Comparison of ENCODE assay signal across 9 cellular contexts in genomic region chr16:17404903-17405691, GRCh38.
DNase-seq lines count a peak whose midpoint lies in the region; ATAC-seq and TF ChIP-seq lines count a peak whose summit lies in the region.
"Had no signal": no experiment of that assay in that cellular context is flagged by ENCODE, and none has a peak within 500 bp of the region (broad histone marks: within the 10 kb centered on the region; RNA-seq: fewer than 3 reads in every experiment).

No MANE protein-coding gene starts in this region.

- no peaks in the 10 kb centered on the region for H3K79me1 ChIP-seq in H9 (ENCODE audit: insufficient read depth, low read depth, low read length, poor library complexity, severe bottlenecking)

- H2BK20ac ChIP-seq in H9 (ENCODE audit: low read depth, low read length, poor library complexity, severe bottlenecking), result no peak overlapping the region

- H3T11ph ChIP-seq in H9 (ENCODE audit: low read length), result no peak overlapping the region

- H4K20me1 ChIP-seq in H9 (ENCODE audit: control insufficient read depth, insufficient read depth, insufficient read length), result no peaks in the 10 kb centered on the region

- TF ChIP-seq POLR2A in body of pancreas (IDR thresholded peaks at IDR 0.05), result no peak

- no peak overlapping the region for H2AK5ac ChIP-seq in H9 (ENCODE audit: insufficient read length, low read length)

- no peak overlapping the region for H3K4me2 ChIP-seq in H9 (ENCODE audit: insufficient read depth, insufficient read length, low read length)

- H3K4me3 ChIP-seq in body of pancreas, result no peak overlapping the region
- no peak overlapping the region for H3K4me3 ChIP-seq in CD8-positive, alpha-beta memory T cell (ENCODE audit: low read length)
- H3K4me3 ChIP-seq in H7 (ENCODE audit: insufficient read depth, low read depth, low read length), result no peak overlapping the region

- H2BK5ac ChIP-seq in H9 (ENCODE audit: insufficient read length, low read length), result no peak overlapping the region

- H4K5ac ChIP-seq in H9 (ENCODE audit: insufficient read length, low read depth, low read length), result no peak overlapping the region

- H3K27me3 Mint-ChIP-seq in H9 (ENCODE audit: low read depth), result no peaks in the 10 kb centered on the region
- no peaks in the 10 kb centered on the region for H3K27me3 Mint-ChIP-seq in stimulated activated naive B cell treated with anti-CD40 and anti-IgM and Interleukin-4, amounts not matched to agents 10 μg/mL and 1 μg/mL and 100 μg/mL, for 72 hours
- H3K27me3 Mint-ChIP-seq in CD8-positive, alpha-beta memory T cell, result no peaks in the 10 kb centered on the region
- H3K27me3 Mint-ChIP-seq in stimulated activated naive CD8-positive, alpha-beta T cell treated with anti-CD3 and anti-CD28 coated beads, Interleukin-15, amount 100 ng/mL, for 72 hours, result no peaks in the 10 kb centered on the region

- H3K36me3 Mint-ChIP-seq in H9 (ENCODE audit: insufficient read depth in 1 of 3, low read depth in 3 of 3), result peaks cover 3 to 18% (median 6%) of the 10 kb centered on the region in 3 experiments; a peak in 6 of 7 replicates
- peaks cover 50 to 58% of the 10 kb centered on the region in 2 donors for H3K36me3 Mint-ChIP-seq in stimulated activated naive B cell treated with anti-CD40 and anti-IgM and Interleukin-4, amounts not matched to agents 10 μg/mL and 1 μg/mL and 100 μg/mL, for 72 hours
- H3K36me3 Mint-ChIP-seq in CD8-positive, alpha-beta memory T cell, result peaks cover 5 to 12% (median 6%) of the 10 kb centered on the region in 3 donors

- H3K27ac ChIP-seq in H9 (ENCODE audit: insufficient read length, low read depth, low read length) (no peak overlapping the region), body of pancreas (peak overlapping the region; percentile 66 to 77 (median 67))
- no peak overlapping the region for H3K27ac ChIP-seq in CD8-positive, alpha-beta memory T cell (ENCODE audit: low read depth, low read length)

- WGBS in H9 (ENCODE audit: extremely low coverage, insufficient read length, low lambda C conversion rate), result no CpG with 5 or more reads among the region's 24 CpGs
- 60 to 62% methylated on average over 12 to 24 of the region's 24 CpGs for WGBS in body of pancreas, 2 donors

- POLR2A ChIA-PET in CD8-positive, alpha-beta memory T cell (lab: Charles Lee), result interaction anchor here (0.7 kb wide), 1 partner anchor 33 kb away, joined by 3 read pairs; no protein-coding TSS in a partner anchor

- DNase-seq in H9 (no peak), body of pancreas (peak; percentile 32 to 62 (median 54)), hippocampal formation (lab: John Stamatoyannopoulos, UW) (peak; percentile 95 to 99), GOT3 (lab: John Stamatoyannopoulos, UW) (no peak), H7 (no peak)
- DNase-seq in stimulated activated naive B cell treated with anti-CD40 and anti-IgM and Interleukin-4, amounts not matched to agents 10 μg/mL and 1 μg/mL and 100 μg/mL, for 72 hours, result no peak
- DNase-seq in CD8-positive, alpha-beta memory T cell, result no peak
- no peak for DNase-seq in stimulated activated naive CD8-positive, alpha-beta T cell treated with anti-CD3 and anti-CD28 coated beads, Interleukin-15, amount 100 ng/mL, for 72 hours

- H3K23ac ChIP-seq in H9 (ENCODE audit: insufficient read length, low read depth, low read length), result no peak overlapping the region

- no peak overlapping the region for H2AFZ ChIP-seq in H9 (ENCODE audit: low read length)

- ATAC-seq in body of pancreas, result peak; percentile 63
- ATAC-seq in stimulated activated naive B cell treated with anti-CD40 and anti-IgM and Interleukin-4, amounts not matched to agents 10 μg/mL and 1 μg/mL and 100 μg/mL, for 72 hours (replicated peaks), result no peak
- ATAC-seq in stimulated activated naive CD8-positive, alpha-beta T cell treated with anti-CD3 and anti-CD28 coated beads, Interleukin-15, amount 100 ng/mL, for 72 hours, result no peak
- ATAC-seq: left colon had no signal

- H3K14ac ChIP-seq in H9 (ENCODE audit: insufficient read depth, low read length), result peak overlapping the region; percentile 59; the same call in 1 of the 2 replicates

- H3K4me1 ChIP-seq in H9 (ENCODE audit: insufficient read depth, low read length) (no peaks in the 10 kb centered on the region; the same call in 1 of the 2 replicates), body of pancreas (peaks cover 15% of the 10 kb centered on the region)
- no peaks in the 10 kb centered on the region for H3K4me1 ChIP-seq in CD8-positive, alpha-beta memory T cell (ENCODE audit: insufficient read depth, low read length)

- H3K9me3 Mint-ChIP-seq in H9, result peaks cover 2 to 4% of the 10 kb centered on the region in 2 experiments; a peak in 3 of 5 replicates
- no peaks in the 10 kb centered on the region for H3K9me3 Mint-ChIP-seq in stimulated activated naive B cell treated with anti-CD40 and anti-IgM and Interleukin-4, amounts not matched to agents 10 μg/mL and 1 μg/mL and 100 μg/mL, for 72 hours
- H3K9me3 Mint-ChIP-seq in CD8-positive, alpha-beta memory T cell, result peaks cover 0 to 3% (median 0%) of the 10 kb centered on the region in 5 donors
- peaks cover 0 to 7% of the 10 kb centered on the region in 2 donors for H3K9me3 Mint-ChIP-seq in stimulated activated naive CD8-positive, alpha-beta T cell treated with anti-CD3 and anti-CD28 coated beads, Interleukin-15, amount 100 ng/mL, for 72 hours

- no peak overlapping the region for H3K18ac ChIP-seq in H9 (ENCODE audit: insufficient read length, low read depth, low read length)

- no peak for TF ChIP-seq CTCF in H9 (conservative IDR thresholded peaks at IDR 0.05)
- no peak for TF ChIP-seq CTCF in body of pancreas (IDR thresholded peaks at IDR 0.05)

- peak overlapping the region; percentile 70 to 87 (median 73); a peak in 3 of 7 replicates for H3K27ac Mint-ChIP-seq in H9
- peak overlapping the region; percentile 25 for H3K27ac Mint-ChIP-seq in stimulated activated naive B cell treated with anti-CD40 and anti-IgM and Interleukin-4, amounts not matched to agents 10 μg/mL and 1 μg/mL and 100 μg/mL, for 72 hours
- peak overlapping the region in 1 of 8 donors; percentile 26 for H3K27ac Mint-ChIP-seq in CD8-positive, alpha-beta memory T cell
- no peak overlapping the region for H3K27ac Mint-ChIP-seq in stimulated activated naive CD8-positive, alpha-beta T cell treated with anti-CD3 and anti-CD28 coated beads, Interleukin-15, amount 100 ng/mL, for 72 hours

- no peak overlapping the region for H2BK120ac ChIP-seq in H9 (ENCODE audit: low read depth, low read length, poor library complexity, severe bottlenecking)

- no peaks in the 10 kb centered on the region for H3K23me2 ChIP-seq in H9 (ENCODE audit: insufficient read length, low read depth, low read length, poor library complexity, severe bottlenecking)

- no peak overlapping the region for H4K8ac ChIP-seq in H9 (replicated peaks; ENCODE audit: insufficient read length, low read depth, low read length)

- no peak overlapping the region for H2BK15ac ChIP-seq in H9 (ENCODE audit: low read depth, low read length)

- H3K4me1 Mint-ChIP-seq in H9, result peaks cover 29 to 35% of the 10 kb centered on the region in 2 experiments
- H3K4me1 Mint-ChIP-seq in stimulated activated naive B cell treated with anti-CD40 and anti-IgM and Interleukin-4, amounts not matched to agents 10 μg/mL and 1 μg/mL and 100 μg/mL, for 72 hours, result peaks cover 38 to 72% of the 10 kb centered on the region in 2 donors
- peaks cover 15 to 47% (median 34%) of the 10 kb centered on the region in 3 donors for H3K4me1 Mint-ChIP-seq in CD8-positive, alpha-beta memory T cell
- H3K4me1 Mint-ChIP-seq in stimulated activated naive CD8-positive, alpha-beta T cell treated with anti-CD3 and anti-CD28 coated beads, Interleukin-15, amount 100 ng/mL, for 72 hours, result peaks cover 27% of the 10 kb centered on the region

- no peak overlapping the region for H4K91ac ChIP-seq in H9 (ENCODE audit: insufficient read length, low read depth, low read length)

- intact Hi-C loops in body of pancreas (cut with DNase I), result no loop called here

- CTCF ChIA-PET in CD8-positive, alpha-beta memory T cell (lab: Charles Lee), result interaction anchor here (0.6 to 1.8 kb wide), 2 partner anchors 11 to 111 kb away, joined by 3 to 5 read pairs; no protein-coding TSS in a partner anchor

- H3K9me3 ChIP-seq in H9 (ENCODE audit: control insufficient read depth, low read depth, low read length) (no peaks in the 10 kb centered on the region), body of pancreas (no peaks in the 10 kb centered on the region)
- no peaks in the 10 kb centered on the region for H3K9me3 ChIP-seq in CD8-positive, alpha-beta memory T cell (ENCODE audit: low read length)

- H3K4me3 Mint-ChIP-seq in H9, result no peak overlapping the region
- no peak overlapping the region for H3K4me3 Mint-ChIP-seq in stimulated activated naive B cell treated with anti-CD40 and anti-IgM and Interleukin-4, amounts not matched to agents 10 μg/mL and 1 μg/mL and 100 μg/mL, for 72 hours
- H3K4me3 Mint-ChIP-seq in CD8-positive, alpha-beta memory T cell, result no peak overlapping the region
- no peak overlapping the region for H3K4me3 Mint-ChIP-seq in stimulated activated naive CD8-positive, alpha-beta T cell treated with anti-CD3 and anti-CD28 coated beads, Interleukin-15, amount 100 ng/mL, for 72 hours

- H3K9ac ChIP-seq in H9 (ENCODE audit: extremely low read depth, insufficient read length, low read length), result no peak overlapping the region

- H3K56ac ChIP-seq in H9 (ENCODE audit: insufficient read length, low read depth, low read length), result no peak overlapping the region

- H3K36me3 ChIP-seq in body of pancreas (replicated peaks in 1 of 2; ENCODE audit: insufficient read depth in 1 of 2, low read depth in 2 of 2) (no peaks in the 10 kb centered on the region), H7 (replicated peaks; ENCODE audit: control insufficient read depth, insufficient read depth, low read length) (no peaks in the 10 kb centered on the region)
- no peaks in the 10 kb centered on the region for H3K36me3 ChIP-seq in CD8-positive, alpha-beta memory T cell (ENCODE audit: insufficient read depth, low read length)

- H3K79me2 ChIP-seq in H9 (ENCODE audit: insufficient read depth, low read length), result no peaks in the 10 kb centered on the region; the same call in 1 of the 2 replicates

- no peak overlapping the region for H2BK12ac ChIP-seq in H9 (ENCODE audit: insufficient read length, low read depth, low read length)

- H3K4ac ChIP-seq in H9 (ENCODE audit: low read depth, low read length), result no peak overlapping the region

- H3K27me3 ChIP-seq in H9 (ENCODE audit: insufficient read depth, low read length) (no peaks in the 10 kb centered on the region), body of pancreas (no peaks in the 10 kb centered on the region), H7 (ENCODE audit: control insufficient read depth, insufficient read depth, low read length) (no peaks in the 10 kb centered on the region)
- no peaks in the 10 kb centered on the region for H3K27me3 ChIP-seq in CD8-positive, alpha-beta memory T cell (ENCODE audit: insufficient read depth, low read length, poor library complexity, severe bottlenecking)

Comparison
In these comparisons a context has a peak if more than half of its experiments do, and no peak if none do; other contexts are left out.
1. DNase-seq: peak in body of pancreas (4 of 4) and hippocampal formation (2 of 2); none in H9 (single experiment), stimulated activated naive B cell treated with anti-CD40 and anti-IgM and Interleukin-4, amounts not matched to agents 10 μg/mL and 1 μg/mL and 100 μg/mL, for 72 hours (single experiment), GOT3 (single experiment), CD8-positive, alpha-beta memory T cell (0 of 5), stimulated activated naive CD8-positive, alpha-beta T cell treated with anti-CD3 and anti-CD28 coated beads, Interleukin-15, amount 100 ng/mL, for 72 hours (0 of 2) and H7 (single experiment).
2. H3K27ac ChIP-seq: peak in body of pancreas (4 of 4); none in H9 (single experiment) and CD8-positive, alpha-beta memory T cell (single experiment).
3. H3K27ac Mint-ChIP-seq: peak in H9 (3 of 3) and stimulated activated naive B cell treated with anti-CD40 and anti-IgM and Interleukin-4, amounts not matched to agents 10 μg/mL and 1 μg/mL and 100 μg/mL, for 72 hours (single experiment); none in stimulated activated naive CD8-positive, alpha-beta T cell treated with anti-CD3 and anti-CD28 coated beads, Interleukin-15, amount 100 ng/mL, for 72 hours (0 of 2).